2 cellular contexts compared by ENCODE assay signal in the genomic region with DNA sequence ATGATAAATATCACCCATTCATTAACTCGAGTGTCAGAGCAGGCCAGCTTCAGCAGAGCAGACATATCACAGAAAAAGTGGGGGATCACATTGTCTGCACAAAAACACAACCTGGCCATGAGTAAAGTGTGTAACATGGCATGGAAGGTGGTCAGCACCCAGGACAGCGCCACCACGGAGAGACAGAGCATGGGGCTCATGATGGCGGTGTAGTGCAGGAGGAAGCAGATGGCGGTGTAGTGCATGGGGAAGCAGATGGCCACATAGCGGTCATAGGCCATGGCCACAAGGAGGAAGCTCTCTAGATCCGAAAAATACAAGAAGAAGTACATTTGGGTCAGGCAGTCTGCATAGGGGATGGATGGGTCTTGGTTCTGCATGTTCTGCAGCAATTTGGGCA.
TF ChIP-seq lines count a peak whose summit lies in the region.

No MANE protein-coding gene starts in this region.

TF ChIP-seq in PFSK-1, 5 proteins besides CTCF, POLR2A, EP300 and RAD21:
- TF ChIP-seq, protein P1, sequence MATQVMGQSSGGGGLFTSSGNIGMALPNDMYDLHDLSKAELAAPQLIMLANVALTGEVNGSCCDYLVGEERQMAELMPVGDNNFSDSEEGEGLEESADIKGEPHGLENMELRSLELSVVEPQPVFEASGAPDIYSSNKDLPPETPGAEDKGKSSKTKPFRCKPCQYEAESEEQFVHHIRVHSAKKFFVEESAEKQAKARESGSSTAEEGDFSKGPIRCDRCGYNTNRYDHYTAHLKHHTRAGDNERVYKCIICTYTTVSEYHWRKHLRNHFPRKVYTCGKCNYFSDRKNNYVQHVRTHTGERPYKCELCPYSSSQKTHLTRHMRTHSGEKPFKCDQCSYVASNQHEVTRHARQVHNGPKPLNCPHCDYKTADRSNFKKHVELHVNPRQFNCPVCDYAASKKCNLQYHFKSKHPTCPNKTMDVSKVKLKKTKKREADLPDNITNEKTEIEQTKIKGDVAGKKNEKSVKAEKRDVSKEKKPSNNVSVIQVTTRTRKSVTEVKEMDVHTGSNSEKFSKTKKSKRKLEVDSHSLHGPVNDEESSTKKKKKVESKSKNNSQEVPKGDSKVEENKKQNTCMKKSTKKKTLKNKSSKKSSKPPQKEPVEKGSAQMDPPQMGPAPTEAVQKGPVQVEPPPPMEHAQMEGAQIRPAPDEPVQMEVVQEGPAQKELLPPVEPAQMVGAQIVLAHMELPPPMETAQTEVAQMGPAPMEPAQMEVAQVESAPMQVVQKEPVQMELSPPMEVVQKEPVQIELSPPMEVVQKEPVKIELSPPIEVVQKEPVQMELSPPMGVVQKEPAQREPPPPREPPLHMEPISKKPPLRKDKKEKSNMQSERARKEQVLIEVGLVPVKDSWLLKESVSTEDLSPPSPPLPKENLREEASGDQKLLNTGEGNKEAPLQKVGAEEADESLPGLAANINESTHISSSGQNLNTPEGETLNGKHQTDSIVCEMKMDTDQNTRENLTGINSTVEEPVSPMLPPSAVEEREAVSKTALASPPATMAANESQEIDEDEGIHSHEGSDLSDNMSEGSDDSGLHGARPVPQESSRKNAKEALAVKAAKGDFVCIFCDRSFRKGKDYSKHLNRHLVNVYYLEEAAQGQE (IDR thresholded peaks at IDR 0.05; ENCODE audit: insufficient read depth in 1 of 2, low read depth in 2 of 2, low read length in 2 of 2): peak; percentile 76 to 89

TF ChIP-seq in GM12878, 131 proteins besides CTCF, POLR2A, EP300 and RAD21:
- TF ChIP-seq, protein P1 (IDR thresholded peaks at IDR 0.05; ENCODE audit: low read depth, low read length): peak; percentile 74
